ENCODE assay signal across 16 cellular contexts in the genomic region with DNA sequence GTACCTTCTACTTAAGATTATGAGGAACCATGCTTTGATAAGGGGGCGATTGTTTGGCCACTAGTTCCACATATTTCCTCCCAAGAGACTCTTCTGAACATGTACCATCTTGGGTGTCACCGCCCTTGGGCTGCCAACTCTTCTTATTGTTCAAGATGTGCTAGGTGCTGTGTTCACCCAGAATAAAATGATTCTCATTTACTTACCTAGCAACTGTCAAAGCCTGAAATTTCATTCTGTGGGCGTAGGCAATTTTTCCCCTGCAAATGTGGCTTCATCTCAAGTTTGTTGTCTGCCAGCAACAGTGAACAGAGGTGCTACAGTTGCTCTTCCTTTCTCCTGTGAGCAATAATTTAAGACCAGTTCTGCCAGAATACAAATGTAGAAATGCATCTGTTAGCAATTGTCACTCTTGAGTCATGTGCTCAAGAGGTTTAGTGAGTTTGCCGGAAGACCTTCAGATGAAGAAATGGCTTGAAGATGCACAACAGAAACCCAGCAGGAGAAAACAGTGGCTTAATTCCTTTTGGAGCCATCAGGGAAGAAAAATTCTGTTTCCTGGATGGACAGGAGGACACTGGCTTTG. TPM values are rescaled to one million over a fixed set of nuclear protein-coding genes. Genes with fewer than 3 reads are reported as not detected.
"Had no signal": no experiment of that assay in that cellular context is flagged by ENCODE, and none has a peak within 500 bp of the region (broad histone marks: within the 10 kb centered on the region; RNA-seq: fewer than 3 reads in every experiment).

No MANE protein-coding gene starts in this region.

- H3K27me3 ChIP-seq: left lung, upper lobe of right lung had no signal

- H3K27ac ChIP-seq: left lung, upper lobe of right lung had no signal

- DNase-seq: activated CD4-positive, alpha-beta T cell treated with anti-CD3 and anti-CD28 coated beads, Interleukin-2, amount 10 ng/mL, durations not matched to agents 7 days and 5 days; activated CD8-positive, alpha-beta memory T cell treated with anti-CD3 and anti-CD28 coated beads, Interleukin-2, amount 50 U/mL, for 48 hours; activated gamma-delta T cell; activated T-cell treated with anti-CD3 and anti-CD28 coated beads, Interleukin-2, amount 50 U/mL, for 72 hours; amniotic stem cell; cortex of kidney; effector CD4-positive, alpha-beta T cell; hippocampal formation; kidney; left lung; mucosa of descending colon; naive thymus-derived CD4-positive, alpha-beta T cell; stimulated activated naive CD8-positive, alpha-beta T cell treated with anti-CD3 and anti-CD28 coated beads, Interleukin-15, Interleukin-2, amounts not matched to agents 100 U/mL and 50 U/mL, for 24 hours; SW 1271; upper lobe of right lung had no signal

- H3K9me3 ChIP-seq: mucosa of descending colon, upper lobe of right lung had no signal

- H3K4me3 ChIP-seq: left lung, mucosa of descending colon, upper lobe of right lung had no signal

- ATAC-seq: activated naive CD4-positive, alpha-beta T cell treated with anti-CD3 and anti-CD28 coated beads, Interleukin-2, amount 50 U/mL, for 72 hours; activated T-cell treated with anti-CD3 and anti-CD28 coated beads, Interleukin-2, amount 50 U/mL, for 72 hours; left lung; mucosa of descending colon; naive thymus-derived CD4-positive, alpha-beta T cell; stimulated activated naive CD8-positive, alpha-beta T cell treated with anti-CD3 and anti-CD28 coated beads, Interleukin-15, Interleukin-2, amounts not matched to agents 100 U/mL and 50 U/mL, for 24 hours; upper lobe of right lung had no signal

- H3K36me3 ChIP-seq: left lung, upper lobe of right lung had no signal

- H3K4me1 ChIP-seq: left lung, upper lobe of right lung had no signal

RNA-seq across cellular contexts. Expression of a gene that starts 41.3 kb away (rescaled TPM):
- total RNA-seq: activated CD4-positive, alpha-beta T cell treated with anti-CD3 and anti-CD28 coated beads, Interleukin-2, amount 10 ng/mL, durations not matched to agents 7 days and 5 days; activated naive CD4-positive, alpha-beta T cell treated with anti-CD3 and anti-CD28 coated beads, Interleukin-2, amount 50 U/mL, for 72 hours; activated T-cell treated with anti-CD3 and anti-CD28 coated beads, Interleukin-2, amount 50 U/mL, for 72 hours; naive thymus-derived CD4-positive, alpha-beta T cell had no signal
